Comparison of ENCODE assay signal across 7 cellular contexts in the genomic region with DNA sequence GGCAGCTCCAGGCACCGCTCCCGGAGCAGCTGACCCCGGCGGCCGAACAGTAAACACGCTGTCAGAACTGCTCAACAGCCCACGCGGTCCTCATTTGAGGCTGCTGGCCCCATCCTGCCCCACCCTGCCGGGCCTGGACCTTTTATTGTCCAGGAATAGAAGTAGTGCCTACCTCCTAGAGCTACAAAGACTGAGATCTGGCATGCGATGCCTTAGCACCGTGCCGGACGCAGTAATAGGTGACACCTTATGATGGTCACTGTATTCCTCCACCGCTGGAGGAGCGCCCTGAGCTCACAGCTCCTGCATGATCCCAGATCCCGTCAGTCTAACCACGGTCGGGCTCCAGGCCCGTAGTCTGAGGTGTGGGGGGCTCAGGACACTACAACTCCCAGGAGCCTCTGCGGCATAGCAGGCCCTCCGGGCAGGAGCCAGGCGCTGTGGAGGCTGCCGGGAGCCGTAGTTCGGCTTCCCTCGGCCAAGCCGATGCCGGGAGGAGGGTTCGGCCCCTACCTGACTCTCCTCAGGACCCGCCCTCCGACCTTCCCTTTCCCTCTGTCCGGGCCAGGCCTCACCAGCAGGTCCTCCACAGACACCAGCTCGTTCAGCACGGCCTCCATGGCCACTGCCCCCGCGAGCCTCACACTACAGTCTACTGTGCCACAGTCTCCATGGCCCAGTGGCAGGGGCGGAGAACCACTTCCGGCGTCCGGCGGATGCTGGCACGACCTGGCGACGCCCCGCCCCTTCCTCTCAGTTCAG. TPM values are rescaled to one million over a fixed set of nuclear protein-coding genes. Genes with fewer than 3 reads are reported as not detected.
DNase-seq lines count a peak whose midpoint lies in the region; ATAC-seq, FAIRE-seq and TF ChIP-seq lines count a peak whose summit lies in the region.

FIS1 (minus strand) TSS at position 697 of the 762 bp plus-strand sequence; CDS start at position 620, 77 bp downstream.

- DNase-seq in NCI-H1930 (lab: John Stamatoyannopoulos, UW) (peak; percentile 91 to 95), astrocyte (ENCODE audit: low read depth) (peak; percentile 78), hepatic stellate cell (ENCODE audit: low spot score) (peak; percentile 95), retina (peak; percentile 99)
- peak; percentile 93 for DNase-seq in T-helper 2 cell treated with Interferon-gamma antibody and Interleukin-4, amounts not matched to agents 5 μg/mL and 100 μg/mL, for 36 hours (ENCODE audit: low spot score)

- H3K4me1 ChIP-seq in astrocyte (ENCODE audit: insufficient read depth, low read length), result peaks cover 9% of the 10 kb centered on the region

- H3K27me3 Mint-ChIP-seq in T-helper 2 cell treated with Interferon-gamma antibody and Interleukin-4, amounts not matched to agents 5 μg/mL and 100 μg/mL, for 36 hours (ENCODE audit: low read depth), result no peaks in the 10 kb centered on the region
- no peaks in the 10 kb centered on the region for H3K27me3 Mint-ChIP-seq in astrocyte (ENCODE audit: low read depth, unreplicated experiment)

- peak within 1 kb of the TSS; percentile 99 for H3K4me3 Mint-ChIP-seq in T-helper 2 cell treated with Interferon-gamma antibody and Interleukin-4, amounts not matched to agents 5 μg/mL and 100 μg/mL, for 36 hours
- peak within 1 kb of the TSS; percentile 91 for H3K4me3 Mint-ChIP-seq in astrocyte (ENCODE audit: unreplicated experiment)

- H3K79me2 ChIP-seq in astrocyte (ENCODE audit: insufficient read depth, low read length), result peaks cover 66% of the 10 kb centered on the region

- no peak for FAIRE-seq in astrocyte (lab: Jason Lieb, UNC)

- H3K4me3 ChIP-seq in astrocyte (ENCODE audit: insufficient read depth, low read depth, low read length), result peak within 1 kb of the TSS; percentile 91

- H3K9me3 ChIP-seq in astrocyte (ENCODE audit: insufficient read depth, low read depth, low read length), result no peaks in the 10 kb centered on the region

- peak within 1 kb of the TSS; percentile 86 for H3K27ac ChIP-seq in astrocyte (ENCODE audit: low read depth, low read length)

- peaks cover 32% of the 10 kb centered on the region for H4K20me1 ChIP-seq in astrocyte (ENCODE audit: insufficient read depth, low read length)

- H3K36me3 Mint-ChIP-seq in T-helper 2 cell treated with Interferon-gamma antibody and Interleukin-4, amounts not matched to agents 5 μg/mL and 100 μg/mL, for 36 hours (ENCODE audit: low read depth), result peaks cover 22% of the 10 kb centered on the region
- peaks cover 3% of the 10 kb centered on the region for H3K36me3 Mint-ChIP-seq in astrocyte (ENCODE audit: low read depth, unreplicated experiment)

- no peak for TF ChIP-seq CTCF in astrocyte (IDR thresholded peaks at IDR 0.05; ENCODE audit: insufficient read depth, low read depth, low read length)

- H2AFZ ChIP-seq in astrocyte (ENCODE audit: low read depth, low read length), result peak within 1 kb of the TSS; percentile 95

- ATAC-seq in GM18502 (IDR thresholded peaks at IDR 0.05; ENCODE audit: poor library complexity, unreplicated experiment) (peak; percentile 94), HG02970 (IDR thresholded peaks at IDR 0.05; ENCODE audit: low FRiP score, unreplicated experiment) (peak; percentile 81)

- no peaks in the 10 kb centered on the region for H3K27me3 ChIP-seq in astrocyte (ENCODE audit: insufficient read depth, low read length)

- peaks cover 5% of the 10 kb centered on the region for H3K36me3 ChIP-seq in astrocyte (ENCODE audit: insufficient read depth, low read length)

- no peaks in the 10 kb centered on the region for H3K9me3 Mint-ChIP-seq in T-helper 2 cell treated with Interferon-gamma antibody and Interleukin-4, amounts not matched to agents 5 μg/mL and 100 μg/mL, for 36 hours
- H3K9me3 Mint-ChIP-seq in astrocyte (ENCODE audit: unreplicated experiment), result no peaks in the 10 kb centered on the region

- H3K4me1 Mint-ChIP-seq in T-helper 2 cell treated with Interferon-gamma antibody and Interleukin-4, amounts not matched to agents 5 μg/mL and 100 μg/mL, for 36 hours (ENCODE audit: low read depth), result peaks cover 24% of the 10 kb centered on the region
- peaks cover 6% of the 10 kb centered on the region for H3K4me1 Mint-ChIP-seq in astrocyte (ENCODE audit: low read depth, unreplicated experiment)

- peak within 1 kb of the TSS; percentile 93 for H3K9ac ChIP-seq in astrocyte (ENCODE audit: low read length)

- peak within 1 kb of the TSS; percentile 99 for H3K27ac Mint-ChIP-seq in T-helper 2 cell treated with Interferon-gamma antibody and Interleukin-4, amounts not matched to agents 5 μg/mL and 100 μg/mL, for 36 hours
- peak within 1 kb of the TSS; percentile 89 for H3K27ac Mint-ChIP-seq in astrocyte (ENCODE audit: unreplicated experiment)

- peak within 1 kb of the TSS; percentile 97 for H3K4me2 ChIP-seq in astrocyte (ENCODE audit: low read length)

RNA-seq across cellular contexts. Expression of gene FIS1, which starts in this region (rescaled TPM):
- total RNA-seq in astrocyte, result 134 and 140 TPM in 2 replicates

Comparison
In these comparisons a context has a peak if more than half of its experiments do, and no peak if none do; other contexts are left out.
1. Peak in every context shown above with its lines: DNase-seq, ATAC-seq, H3K4me3 ChIP-seq and H3K27ac ChIP-seq.